In genomic region chr2:111919794-111920608, GRCh38 we compare ENCODE assay signal across 10 cellular contexts. TPM values are rescaled to one million over a fixed set of nuclear protein-coding genes. Genes with fewer than 3 reads are reported as not detected.
A peak's percentile ranks its signal among the peaks of the same experiment; 100 is the strongest.
DNase-seq lines count a peak whose midpoint lies in the region; TF ChIP-seq lines count a peak whose summit lies in the region.
"Had no signal": no experiment of that assay in that cellular context is flagged by ENCODE, and none has a peak within 500 bp of the region (broad histone marks: within the 10 kb centered on the region; RNA-seq: fewer than 3 reads in every experiment).

No MANE protein-coding gene starts in this region.

- H3K4me1 ChIP-seq in liver (ENCODE audit: control insufficient read depth in 4 of 4, insufficient read depth in 4 of 4, low read length in 3 of 4) (peaks cover 5 to 32% (median 29%) of the 10 kb centered on the region in 4 donors), tibial artery (peaks cover 0 to 25% (median 7%) of the 10 kb centered on the region in 4 donors)

- DNase-seq in MV-4-11 (lab: John Stamatoyannopoulos, UW) (peak; percentile 75), dorsolateral prefrontal cortex (peak in 8 of 10 donors; percentile 41 to 72 (median 52)), tibial artery (peak; percentile 58 to 84), middle frontal gyrus (ENCODE audit: extremely low spot score, low spot score) (no peak), AG08395 (ENCODE audit: low spot score) (no peak), HuH-7.5 (ENCODE audit: low spot score) (no peak)
- DNase-seq: activated naive CD4-positive, alpha-beta T cell treated with anti-CD3 and anti-CD28 coated beads, Interleukin-2, amount 50 U/mL, for 16 hours; GF-D8; NCI-H526 treated with DMSO at 0.1 percent for 48 hours had no signal

- TF ChIP-seq RAD21 in liver (IDR thresholded peaks at IDR 0.05) = peak; percentile 41 to 49

- no peak overlapping the region for H3K9ac ChIP-seq in liver (ENCODE audit: low read depth in 1 of 2, low read length in 2 of 2)

- H3K36me3 ChIP-seq in liver (ENCODE audit: control insufficient read depth in 4 of 4, insufficient read depth in 3 of 4, low read depth in 1 of 4, low read length in 3 of 4) (peaks cover 0 to 8% (median 0%) of the 10 kb centered on the region in 4 donors), tibial artery (peaks cover 0 to 19% (median 11%) of the 10 kb centered on the region in 3 donors)

- 20% methylated on average over 8 of the region's 8 CpGs for WGBS in liver

- intact Hi-C loops in dorsolateral prefrontal cortex (cut with DNase I) (no loop called here), tibial artery (cut with DNase I; ENCODE audit: low total_unique reads) (no loop called here)

- H3K9me3 ChIP-seq in liver (ENCODE audit: control insufficient read depth in 4 of 4, low read length in 3 of 4) (no peaks in the 10 kb centered on the region), tibial artery (no peaks in the 10 kb centered on the region)

- peak overlapping the region in 38 of 59 donors; percentile 0 to 79 (median 56) for H3K27ac ChIP-seq in dorsolateral prefrontal cortex
- H3K27ac ChIP-seq in liver (ENCODE audit: low read depth in 1 of 2, low read length in 2 of 2) = peak overlapping the region; percentile 10 to 81
- peak overlapping the region in 1 of 2 donors; percentile 5 for H3K27ac ChIP-seq in tibial artery

- no peak for TF ChIP-seq CTCF in dorsolateral prefrontal cortex (IDR thresholded peaks at IDR 0.05 in 54 of 56, conservative IDR thresholded peaks at IDR 0.05 in 2 of 56; ENCODE audit: low read depth in 1 of 56, partially characterized antibody in 56 of 56)
- no peak for TF ChIP-seq CTCF in liver (IDR thresholded peaks at IDR 0.05; ENCODE audit: low read depth, low read length, missing input control)
- TF ChIP-seq CTCF in tibial artery (IDR thresholded peaks at IDR 0.05) = no peak

- H3K4me3 ChIP-seq in dorsolateral prefrontal cortex (no peak overlapping the region), liver (ENCODE audit: low read depth in 1 of 3, low read length in 3 of 3) (no peak overlapping the region), tibial artery (no peak overlapping the region)

- H3K27me3 ChIP-seq in dorsolateral prefrontal cortex (no peaks in the 10 kb centered on the region), liver (ENCODE audit: control insufficient read depth in 4 of 4, insufficient read depth in 4 of 4, low read length in 3 of 4) (no peaks in the 10 kb centered on the region), tibial artery (no peaks in the 10 kb centered on the region)

TF ChIP-seq in liver, 16 proteins besides CTCF, POLR2A, EP300 and RAD21:
- peak; percentile 45 for TF ChIP-seq NR2F2 (IDR thresholded peaks at IDR 0.05)
- TF ChIP-seq FOXA2 (IDR thresholded peaks at IDR 0.05) = peak; percentile 44
- TF ChIP-seq MAX (IDR thresholded peaks at IDR 0.05) = peak; percentile 45
- peak in 1 of 2 donors; percentile 43 for TF ChIP-seq EGR1 (IDR thresholded peaks at IDR 0.05; ENCODE audit: low read depth in 2 of 2)
- TF ChIP-seq HNF4A (conservative IDR thresholded peaks at IDR 0.05) = peak; percentile 73 to 80
- TF ChIP-seq, protein P1, sequence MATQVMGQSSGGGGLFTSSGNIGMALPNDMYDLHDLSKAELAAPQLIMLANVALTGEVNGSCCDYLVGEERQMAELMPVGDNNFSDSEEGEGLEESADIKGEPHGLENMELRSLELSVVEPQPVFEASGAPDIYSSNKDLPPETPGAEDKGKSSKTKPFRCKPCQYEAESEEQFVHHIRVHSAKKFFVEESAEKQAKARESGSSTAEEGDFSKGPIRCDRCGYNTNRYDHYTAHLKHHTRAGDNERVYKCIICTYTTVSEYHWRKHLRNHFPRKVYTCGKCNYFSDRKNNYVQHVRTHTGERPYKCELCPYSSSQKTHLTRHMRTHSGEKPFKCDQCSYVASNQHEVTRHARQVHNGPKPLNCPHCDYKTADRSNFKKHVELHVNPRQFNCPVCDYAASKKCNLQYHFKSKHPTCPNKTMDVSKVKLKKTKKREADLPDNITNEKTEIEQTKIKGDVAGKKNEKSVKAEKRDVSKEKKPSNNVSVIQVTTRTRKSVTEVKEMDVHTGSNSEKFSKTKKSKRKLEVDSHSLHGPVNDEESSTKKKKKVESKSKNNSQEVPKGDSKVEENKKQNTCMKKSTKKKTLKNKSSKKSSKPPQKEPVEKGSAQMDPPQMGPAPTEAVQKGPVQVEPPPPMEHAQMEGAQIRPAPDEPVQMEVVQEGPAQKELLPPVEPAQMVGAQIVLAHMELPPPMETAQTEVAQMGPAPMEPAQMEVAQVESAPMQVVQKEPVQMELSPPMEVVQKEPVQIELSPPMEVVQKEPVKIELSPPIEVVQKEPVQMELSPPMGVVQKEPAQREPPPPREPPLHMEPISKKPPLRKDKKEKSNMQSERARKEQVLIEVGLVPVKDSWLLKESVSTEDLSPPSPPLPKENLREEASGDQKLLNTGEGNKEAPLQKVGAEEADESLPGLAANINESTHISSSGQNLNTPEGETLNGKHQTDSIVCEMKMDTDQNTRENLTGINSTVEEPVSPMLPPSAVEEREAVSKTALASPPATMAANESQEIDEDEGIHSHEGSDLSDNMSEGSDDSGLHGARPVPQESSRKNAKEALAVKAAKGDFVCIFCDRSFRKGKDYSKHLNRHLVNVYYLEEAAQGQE (IDR thresholded peaks at IDR 0.05) = peak; percentile 81
- peak; percentile 91 to 96 for TF ChIP-seq RXRA (IDR thresholded peaks at IDR 0.05)
- TF ChIP-seq YY1 (IDR thresholded peaks at IDR 0.05) = peak; percentile 84
- TF ChIP-seq SP1 (IDR thresholded peaks at IDR 0.05) = peak; percentile 87
- peak; percentile 21 for TF ChIP-seq TAF1 (conservative IDR thresholded peaks at IDR 0.05)
- TF ChIP-seq JUND (IDR thresholded peaks at IDR 0.05) = peak; percentile 75 to 82
- TF ChIP-seq, protein P2, sequence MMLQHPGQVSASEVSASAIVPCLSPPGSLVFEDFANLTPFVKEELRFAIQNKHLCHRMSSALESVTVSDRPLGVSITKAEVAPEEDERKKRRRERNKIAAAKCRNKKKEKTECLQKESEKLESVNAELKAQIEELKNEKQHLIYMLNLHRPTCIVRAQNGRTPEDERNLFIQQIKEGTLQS (IDR thresholded peaks at IDR 0.05) = peak; percentile 32
- TF ChIP-seq ZBTB33 (IDR thresholded peaks at IDR 0.05) = peak; percentile 66
- no peak for TF ChIP-seq FOXA1 (IDR thresholded peaks at IDR 0.05)
- no peak for TF ChIP-seq GABPA (IDR thresholded peaks at IDR 0.05 in 1 of 2, conservative IDR thresholded peaks at IDR 0.05 in 1 of 2)
- peak; percentile 6 for TF ChIP-seq HNF4G (IDR thresholded peaks at IDR 0.05)

RNA-seq across cellular contexts. Expression of gene MERTK, which starts 21.6 kb away (rescaled TPM):
- total RNA-seq in dorsolateral prefrontal cortex (10 to 100 TPM in 119 of 120 experiments, 1 to 10 TPM in 1; 9.8 to 72.4 (median 25.3) TPM), liver (10 to 100 TPM in 1 of 2 donors, 1 to 10 TPM in 1; 9.0 to 34.1 TPM)
- 1 to 10 TPM; 6.3 to 7.4 TPM for polyA plus RNA-seq in liver

RNA-seq across cellular contexts. Expression of gene ANAPC1, which starts 36.0 kb away (rescaled TPM):
- 10 to 100 TPM; 31.1 to 65.0 (median 45.8) TPM for total RNA-seq in dorsolateral prefrontal cortex
- total RNA-seq in liver = 10 to 100 TPM; 32.4 to 36.9 TPM
- 1 to 10 TPM; 3.5 to 6.3 TPM for polyA plus RNA-seq in liver

Comparison
In these comparisons a context has a peak if more than half of its experiments do, and no peak if none do; other contexts are left out.
1. DNase-seq: peak in MV-4-11 (single experiment), dorsolateral prefrontal cortex (8 of 10) and tibial artery (2 of 2); none in middle frontal gyrus (single experiment), AG08395 (single experiment) and HuH-7.5 (single experiment).